Comparison of ENCODE assay signal across 1 cellular context in genomic region chr5:96788112-96788749, GRCh38.
TF ChIP-seq lines count a peak whose summit lies in the region.

No MANE protein-coding gene starts in this region.

TF ChIP-seq in SK-N-SH, 30 proteins besides CTCF, POLR2A, EP300 and RAD21 (continued from another document):
- TF ChIP-seq, protein P1, sequence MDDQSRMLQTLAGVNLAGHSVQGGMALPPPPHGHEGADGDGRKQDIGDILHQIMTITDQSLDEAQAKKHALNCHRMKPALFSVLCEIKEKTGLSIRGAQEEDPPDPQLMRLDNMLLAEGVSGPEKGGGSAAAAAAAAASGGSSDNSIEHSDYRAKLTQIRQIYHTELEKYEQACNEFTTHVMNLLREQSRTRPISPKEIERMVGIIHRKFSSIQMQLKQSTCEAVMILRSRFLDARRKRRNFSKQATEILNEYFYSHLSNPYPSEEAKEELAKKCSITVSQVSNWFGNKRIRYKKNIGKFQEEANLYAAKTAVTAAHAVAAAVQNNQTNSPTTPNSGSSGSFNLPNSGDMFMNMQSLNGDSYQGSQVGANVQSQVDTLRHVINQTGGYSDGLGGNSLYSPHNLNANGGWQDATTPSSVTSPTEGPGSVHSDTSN (IDR thresholded peaks at IDR 0.05), result no peak
- TF ChIP-seq RXRA (IDR thresholded peaks at IDR 0.05; ENCODE audit: borderline replicate concordance, low read depth), result no peak
- TF ChIP-seq MAX (IDR thresholded peaks at IDR 0.05; ENCODE audit: low read depth), result no peak
- TF ChIP-seq SIN3A (IDR thresholded peaks at IDR 0.05; ENCODE audit: borderline replicate concordance, low read depth, low read length), result no peak
- no peak for TF ChIP-seq ZBTB33 (IDR thresholded peaks at IDR 0.05; ENCODE audit: borderline replicate concordance, low read depth)
- no peak for TF ChIP-seq MEF2A (IDR thresholded peaks at IDR 0.05; ENCODE audit: borderline replicate concordance, low read depth)
- TF ChIP-seq, protein P2, sequence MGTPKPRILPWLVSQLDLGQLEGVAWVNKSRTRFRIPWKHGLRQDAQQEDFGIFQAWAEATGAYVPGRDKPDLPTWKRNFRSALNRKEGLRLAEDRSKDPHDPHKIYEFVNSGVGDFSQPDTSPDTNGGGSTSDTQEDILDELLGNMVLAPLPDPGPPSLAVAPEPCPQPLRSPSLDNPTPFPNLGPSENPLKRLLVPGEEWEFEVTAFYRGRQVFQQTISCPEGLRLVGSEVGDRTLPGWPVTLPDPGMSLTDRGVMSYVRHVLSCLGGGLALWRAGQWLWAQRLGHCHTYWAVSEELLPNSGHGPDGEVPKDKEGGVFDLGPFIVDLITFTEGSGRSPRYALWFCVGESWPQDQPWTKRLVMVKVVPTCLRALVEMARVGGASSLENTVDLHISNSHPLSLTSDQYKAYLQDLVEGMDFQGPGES (IDR thresholded peaks at IDR 0.05; ENCODE audit: low read depth, low read length), result no peak
- TF ChIP-seq FOXM1 (IDR thresholded peaks at IDR 0.05; ENCODE audit: low read depth), result no peak
- TF ChIP-seq, protein P3, sequence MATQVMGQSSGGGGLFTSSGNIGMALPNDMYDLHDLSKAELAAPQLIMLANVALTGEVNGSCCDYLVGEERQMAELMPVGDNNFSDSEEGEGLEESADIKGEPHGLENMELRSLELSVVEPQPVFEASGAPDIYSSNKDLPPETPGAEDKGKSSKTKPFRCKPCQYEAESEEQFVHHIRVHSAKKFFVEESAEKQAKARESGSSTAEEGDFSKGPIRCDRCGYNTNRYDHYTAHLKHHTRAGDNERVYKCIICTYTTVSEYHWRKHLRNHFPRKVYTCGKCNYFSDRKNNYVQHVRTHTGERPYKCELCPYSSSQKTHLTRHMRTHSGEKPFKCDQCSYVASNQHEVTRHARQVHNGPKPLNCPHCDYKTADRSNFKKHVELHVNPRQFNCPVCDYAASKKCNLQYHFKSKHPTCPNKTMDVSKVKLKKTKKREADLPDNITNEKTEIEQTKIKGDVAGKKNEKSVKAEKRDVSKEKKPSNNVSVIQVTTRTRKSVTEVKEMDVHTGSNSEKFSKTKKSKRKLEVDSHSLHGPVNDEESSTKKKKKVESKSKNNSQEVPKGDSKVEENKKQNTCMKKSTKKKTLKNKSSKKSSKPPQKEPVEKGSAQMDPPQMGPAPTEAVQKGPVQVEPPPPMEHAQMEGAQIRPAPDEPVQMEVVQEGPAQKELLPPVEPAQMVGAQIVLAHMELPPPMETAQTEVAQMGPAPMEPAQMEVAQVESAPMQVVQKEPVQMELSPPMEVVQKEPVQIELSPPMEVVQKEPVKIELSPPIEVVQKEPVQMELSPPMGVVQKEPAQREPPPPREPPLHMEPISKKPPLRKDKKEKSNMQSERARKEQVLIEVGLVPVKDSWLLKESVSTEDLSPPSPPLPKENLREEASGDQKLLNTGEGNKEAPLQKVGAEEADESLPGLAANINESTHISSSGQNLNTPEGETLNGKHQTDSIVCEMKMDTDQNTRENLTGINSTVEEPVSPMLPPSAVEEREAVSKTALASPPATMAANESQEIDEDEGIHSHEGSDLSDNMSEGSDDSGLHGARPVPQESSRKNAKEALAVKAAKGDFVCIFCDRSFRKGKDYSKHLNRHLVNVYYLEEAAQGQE (IDR thresholded peaks at IDR 0.05; ENCODE audit: low read depth, low read length), result no peak
- TF ChIP-seq FOXJ3 (CRISPR knock-in tag; IDR thresholded peaks at IDR 0.05), result no peak
